In genomic region chr14:23539209-23539866, GRCh38 we compare ENCODE assay signal across 1 cellular context.
TF ChIP-seq lines count a peak whose summit lies in the region.

No MANE protein-coding gene starts in this region.

TF ChIP-seq in HepG2, 621 proteins besides CTCF, POLR2A, EP300 and RAD21 (continues in another document):
- no peak for TF ChIP-seq CSRNP2 (CRISPR knock-in tag; conservative IDR thresholded peaks at IDR 0.05; ENCODE audit: low read depth)
- peak; percentile 79; the same call in 1 of the 2 replicates for TF ChIP-seq BCL3 (CRISPR knock-in tag; IDR thresholded peaks at IDR 0.05)
- TF ChIP-seq MED1 (CRISPR knock-in tag; IDR thresholded peaks at IDR 0.05) = no peak
- no peak; the same call in 1 of the 2 replicates for TF ChIP-seq PHF8 (CRISPR knock-in tag; IDR thresholded peaks at IDR 0.05)
- peak; percentile 12; the same call in 1 of the 2 replicates for TF ChIP-seq HCFC1 (IDR thresholded peaks at IDR 0.05; ENCODE audit: low read depth, low read length)
- TF ChIP-seq REPIN1 (CRISPR knock-in tag; IDR thresholded peaks at IDR 0.05; ENCODE audit: borderline replicate concordance, low read depth) = peak; percentile 46; the same call in 1 of the 2 replicates
- no peak for TF ChIP-seq PITX1 (CRISPR knock-in tag; IDR thresholded peaks at IDR 0.05)
- TF ChIP-seq FLYWCH1 (CRISPR knock-in tag; IDR thresholded peaks at IDR 0.05) = no peak
- TF ChIP-seq SOX6 (IDR thresholded peaks at IDR 0.05) = no peak
- TF ChIP-seq SOX6 (CRISPR knock-in tag; IDR thresholded peaks at IDR 0.05) = peak; percentile 50; the same call in 1 of the 2 replicates
- TF ChIP-seq AHR (CRISPR knock-in tag; IDR thresholded peaks at IDR 0.05) = peak; percentile 68; the same call in 1 of the 2 replicates
- no peak for TF ChIP-seq BORCS8-MEF2B (CRISPR knock-in tag; IDR thresholded peaks at IDR 0.05)
- 0 out of 2 replicates have a peak, but pooled peaks have one; percentile 43 for TF ChIP-seq SMAD1 (CRISPR knock-in tag; IDR thresholded peaks at IDR 0.05; ENCODE audit: borderline replicate concordance, low read depth)
- no peak for TF ChIP-seq MTA3 (CRISPR knock-in tag; IDR thresholded peaks at IDR 0.05)
- TF ChIP-seq PATZ1 (CRISPR knock-in tag; IDR thresholded peaks at IDR 0.05) = peak; percentile 77
- peak; percentile 40 for TF ChIP-seq TEAD3 (CRISPR knock-in tag; optimal IDR thresholded peaks at IDR 0.05; ENCODE audit: borderline replicate concordance)
- no peak for TF ChIP-seq ZHX1 (CRISPR knock-in tag; IDR thresholded peaks at IDR 0.05; ENCODE audit: low read depth)
- no peak for TF ChIP-seq ZFY (CRISPR knock-in tag; IDR thresholded peaks at IDR 0.05)
- TF ChIP-seq ZNF317 (CRISPR knock-in tag; IDR thresholded peaks at IDR 0.05) = 0 out of 2 replicates have a peak, but pooled peaks have one; percentile 48
- TF ChIP-seq NPAS2 (CRISPR knock-in tag; IDR thresholded peaks at IDR 0.05; ENCODE audit: borderline replicate concordance) = peak; percentile 47; the same call in 1 of the 2 replicates
- TF ChIP-seq BHLHE40 (IDR thresholded peaks at IDR 0.05; ENCODE audit: low read length) = no peak
- TF ChIP-seq THAP9 (CRISPR knock-in tag; IDR thresholded peaks at IDR 0.05; ENCODE audit: borderline replicate concordance) = 0 out of 2 replicates have a peak, but pooled peaks have one; percentile 62
- TF ChIP-seq PAXIP1 (CRISPR knock-in tag; conservative IDR thresholded peaks at IDR 0.05) = 0 out of 2 replicates have a peak, but pooled peaks have one; percentile 7
- TF ChIP-seq GABPB1 (CRISPR knock-in tag; IDR thresholded peaks at IDR 0.05) = peak; percentile 36; the same call in 1 of the 2 replicates
- TF ChIP-seq ZEB1 (IDR thresholded peaks at IDR 0.05; ENCODE audit: insufficient replicate concordance, low read depth) = no peak
- peak; percentile 29; the same call in 1 of the 2 replicates for TF ChIP-seq ZMYM4 (CRISPR knock-in tag; IDR thresholded peaks at IDR 0.05)
- TF ChIP-seq ZNF547 (CRISPR knock-in tag; IDR thresholded peaks at IDR 0.05) = no peak
- peak; percentile 62 for TF ChIP-seq THAP11 (CRISPR knock-in tag; IDR thresholded peaks at IDR 0.05)
- no peak for TF ChIP-seq ZNF230 (CRISPR knock-in tag; IDR thresholded peaks at IDR 0.05)
- TF ChIP-seq ZNF274 (CRISPR knock-in tag; IDR thresholded peaks at IDR 0.05) = no peak
- TF ChIP-seq ZNF782 (CRISPR knock-in tag; IDR thresholded peaks at IDR 0.05; ENCODE audit: borderline replicate concordance) = 0 out of 2 replicates have a peak, but pooled peaks have one; percentile 67
- TF ChIP-seq ZNF792 (CRISPR knock-in tag; IDR thresholded peaks at IDR 0.05) = peak; percentile 48; the same call in 1 of the 2 replicates
- 0 out of 2 replicates have a peak, but pooled peaks have one; percentile 57 for TF ChIP-seq ATF7-NPFF (CRISPR knock-in tag; IDR thresholded peaks at IDR 0.05; ENCODE audit: low read depth)
- TF ChIP-seq FOSL2 (CRISPR knock-in tag; IDR thresholded peaks at IDR 0.05) = no peak
- TF ChIP-seq TAF1 (CRISPR knock-in tag; IDR thresholded peaks at IDR 0.05) = peak; percentile 38
- TF ChIP-seq CCAR2 (optimal IDR thresholded peaks at IDR 0.05; ENCODE audit: low read depth, low read length) = no peak
- peak; percentile 35; the same call in 1 of the 2 replicates for TF ChIP-seq ZNF550 (CRISPR knock-in tag; IDR thresholded peaks at IDR 0.05; ENCODE audit: borderline replicate concordance)
- 0 out of 2 replicates have a peak, but pooled peaks have one; percentile 20 for TF ChIP-seq GATAD1 (CRISPR knock-in tag; IDR thresholded peaks at IDR 0.05)
- no peak for TF ChIP-seq ZNF749 (CRISPR knock-in tag; IDR thresholded peaks at IDR 0.05; ENCODE audit: borderline replicate concordance)
- TF ChIP-seq ZNF646 (CRISPR knock-in tag; IDR thresholded peaks at IDR 0.05) = no peak
